In the genomic region with DNA sequence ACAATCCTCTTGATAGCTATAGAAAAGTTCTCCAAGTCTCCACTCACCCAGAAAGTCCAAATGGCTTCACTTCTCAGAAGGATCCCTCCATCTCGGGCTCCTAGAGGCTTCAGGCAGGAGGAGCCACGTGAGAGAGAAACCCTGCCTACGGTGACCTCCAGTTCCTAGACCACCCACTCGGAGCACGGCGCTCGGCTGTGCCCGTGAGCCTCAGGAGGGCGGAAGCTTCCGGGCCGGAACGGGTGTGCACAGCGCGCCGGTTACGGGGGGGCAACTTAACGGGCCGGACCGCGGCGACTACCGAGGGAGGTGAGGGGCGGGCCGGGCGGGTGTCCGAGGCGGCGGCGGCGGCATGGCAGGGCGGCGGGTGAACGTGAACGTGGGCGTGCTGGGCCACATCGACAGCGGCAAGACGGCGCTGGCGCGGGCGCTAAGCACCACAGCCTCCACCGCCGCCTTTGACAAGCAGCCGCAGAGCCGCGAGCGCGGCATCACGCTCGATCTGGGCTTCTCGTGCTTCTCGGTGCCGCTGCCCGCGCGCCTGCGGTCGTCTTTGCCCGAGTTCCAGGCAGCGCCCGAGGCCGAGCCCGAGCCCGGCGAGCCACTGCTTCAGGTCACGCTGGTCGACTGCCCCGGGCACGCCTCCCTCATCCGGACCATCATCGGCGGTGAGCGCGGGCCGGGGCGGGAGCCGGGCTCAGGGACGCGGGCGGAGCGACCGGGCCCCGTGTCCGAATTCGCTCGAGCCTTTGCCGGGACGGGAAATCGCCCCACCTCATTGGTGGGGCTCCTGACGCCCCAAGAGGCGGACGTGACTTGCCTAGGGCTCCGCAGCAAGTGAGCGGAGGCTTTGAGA, we compare ENCODE assay signal across 1 cellular context.
TF ChIP-seq lines count a peak whose summit lies in the region.

A gene with protein sequence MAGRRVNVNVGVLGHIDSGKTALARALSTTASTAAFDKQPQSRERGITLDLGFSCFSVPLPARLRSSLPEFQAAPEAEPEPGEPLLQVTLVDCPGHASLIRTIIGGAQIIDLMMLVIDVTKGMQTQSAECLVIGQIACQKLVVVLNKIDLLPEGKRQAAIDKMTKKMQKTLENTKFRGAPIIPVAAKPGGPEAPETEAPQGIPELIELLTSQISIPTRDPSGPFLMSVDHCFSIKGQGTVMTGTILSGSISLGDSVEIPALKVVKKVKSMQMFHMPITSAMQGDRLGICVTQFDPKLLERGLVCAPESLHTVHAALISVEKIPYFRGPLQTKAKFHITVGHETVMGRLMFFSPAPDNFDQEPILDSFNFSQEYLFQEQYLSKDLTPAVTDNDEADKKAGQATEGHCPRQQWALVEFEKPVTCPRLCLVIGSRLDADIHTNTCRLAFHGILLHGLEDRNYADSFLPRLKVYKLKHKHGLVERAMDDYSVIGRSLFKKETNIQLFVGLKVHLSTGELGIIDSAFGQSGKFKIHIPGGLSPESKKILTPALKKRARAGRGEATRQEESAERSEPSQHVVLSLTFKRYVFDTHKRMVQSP (plus strand): TSS at position 326 of the 856 bp plus-strand sequence. CDS start 27 bp downstream, at position 353.

TF ChIP-seq in HepG2, 621 proteins besides CTCF, POLR2A, EP300 and RAD21 (continued from another document):
- TF ChIP-seq, protein P1, sequence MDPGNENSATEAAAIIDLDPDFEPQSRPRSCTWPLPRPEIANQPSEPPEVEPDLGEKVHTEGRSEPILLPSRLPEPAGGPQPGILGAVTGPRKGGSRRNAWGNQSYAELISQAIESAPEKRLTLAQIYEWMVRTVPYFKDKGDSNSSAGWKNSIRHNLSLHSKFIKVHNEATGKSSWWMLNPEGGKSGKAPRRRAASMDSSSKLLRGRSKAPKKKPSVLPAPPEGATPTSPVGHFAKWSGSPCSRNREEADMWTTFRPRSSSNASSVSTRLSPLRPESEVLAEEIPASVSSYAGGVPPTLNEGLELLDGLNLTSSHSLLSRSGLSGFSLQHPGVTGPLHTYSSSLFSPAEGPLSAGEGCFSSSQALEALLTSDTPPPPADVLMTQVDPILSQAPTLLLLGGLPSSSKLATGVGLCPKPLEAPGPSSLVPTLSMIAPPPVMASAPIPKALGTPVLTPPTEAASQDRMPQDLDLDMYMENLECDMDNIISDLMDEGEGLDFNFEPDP (CRISPR knock-in tag; conservative IDR thresholded peaks at IDR 0.05) = no peak
- TF ChIP-seq, protein P2, sequence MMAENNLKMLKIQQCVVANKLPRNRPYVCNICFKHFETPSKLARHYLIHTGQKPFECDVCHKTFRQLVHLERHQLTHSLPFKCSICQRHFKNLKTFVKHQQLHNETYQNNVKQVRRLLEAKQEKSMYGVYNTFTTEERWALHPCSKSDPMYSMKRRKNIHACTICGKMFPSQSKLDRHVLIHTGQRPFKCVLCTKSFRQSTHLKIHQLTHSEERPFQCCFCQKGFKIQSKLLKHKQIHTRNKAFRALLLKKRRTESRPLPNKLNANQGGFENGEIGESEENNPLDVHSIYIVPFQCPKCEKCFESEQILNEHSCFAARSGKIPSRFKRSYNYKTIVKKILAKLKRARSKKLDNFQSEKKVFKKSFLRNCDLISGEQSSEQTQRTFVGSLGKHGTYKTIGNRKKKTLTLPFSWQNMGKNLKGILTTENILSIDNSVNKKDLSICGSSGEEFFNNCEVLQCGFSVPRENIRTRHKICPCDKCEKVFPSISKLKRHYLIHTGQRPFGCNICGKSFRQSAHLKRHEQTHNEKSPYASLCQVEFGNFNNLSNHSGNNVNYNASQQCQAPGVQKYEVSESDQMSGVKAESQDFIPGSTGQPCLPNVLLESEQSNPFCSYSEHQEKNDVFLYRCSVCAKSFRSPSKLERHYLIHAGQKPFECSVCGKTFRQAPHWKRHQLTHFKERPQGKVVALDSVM (CRISPR knock-in tag; IDR thresholded peaks at IDR 0.05) = peak; percentile 69
- peak; percentile 89 for TF ChIP-seq ZNF780A (CRISPR knock-in tag; IDR thresholded peaks at IDR 0.05)
